In the genomic region with DNA sequence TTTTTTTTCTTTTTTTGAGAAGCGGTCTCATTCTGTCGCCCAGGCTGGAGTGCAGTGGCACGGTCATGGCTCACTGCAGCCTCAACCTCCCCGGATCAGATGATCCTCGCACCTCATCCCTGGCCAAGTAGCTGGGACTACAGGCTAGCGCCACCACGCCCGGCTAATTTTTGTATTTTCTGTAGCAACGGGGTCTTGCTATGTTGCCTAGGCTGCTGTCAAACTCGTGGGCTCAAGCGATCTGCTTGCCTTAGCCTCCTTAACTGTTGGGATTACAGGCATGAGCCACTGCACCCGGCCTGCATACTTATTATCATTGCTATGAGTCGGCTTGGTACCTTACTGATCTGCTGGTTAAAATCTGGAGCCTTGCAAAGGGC, we compare ENCODE assay signal across 1 cellular context.
TF ChIP-seq lines count a peak whose summit lies in the region.

No MANE protein-coding gene starts in this region.

TF ChIP-seq in IMR-90, 13 proteins besides CTCF, POLR2A, EP300 and RAD21:
- no peak for TF ChIP-seq CHD1 (IDR thresholded peaks at IDR 0.05; ENCODE audit: low read depth, low read length)
- no peak for TF ChIP-seq RFX5 (IDR thresholded peaks at IDR 0.05; ENCODE audit: low read depth, low read length)
- TF ChIP-seq RCOR1 (IDR thresholded peaks at IDR 0.05; ENCODE audit: insufficient replicate concordance, low read length) = no peak
- TF ChIP-seq CEBPB (IDR thresholded peaks at IDR 0.05; ENCODE audit: low read depth, low read length) = no peak
- TF ChIP-seq, protein P1, sequence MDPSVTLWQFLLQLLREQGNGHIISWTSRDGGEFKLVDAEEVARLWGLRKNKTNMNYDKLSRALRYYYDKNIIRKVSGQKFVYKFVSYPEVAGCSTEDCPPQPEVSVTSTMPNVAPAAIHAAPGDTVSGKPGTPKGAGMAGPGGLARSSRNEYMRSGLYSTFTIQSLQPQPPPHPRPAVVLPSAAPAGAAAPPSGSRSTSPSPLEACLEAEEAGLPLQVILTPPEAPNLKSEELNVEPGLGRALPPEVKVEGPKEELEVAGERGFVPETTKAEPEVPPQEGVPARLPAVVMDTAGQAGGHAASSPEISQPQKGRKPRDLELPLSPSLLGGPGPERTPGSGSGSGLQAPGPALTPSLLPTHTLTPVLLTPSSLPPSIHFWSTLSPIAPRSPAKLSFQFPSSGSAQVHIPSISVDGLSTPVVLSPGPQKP (IDR thresholded peaks at IDR 0.05; ENCODE audit: borderline replicate concordance, low read depth, low read length) = no peak
- no peak for TF ChIP-seq SMC3 (IDR thresholded peaks at IDR 0.05; ENCODE audit: low read depth, low read length)
- TF ChIP-seq MAFK (IDR thresholded peaks at IDR 0.05; ENCODE audit: low read depth, low read length) = no peak
- TF ChIP-seq NFE2L2 (IDR thresholded peaks at IDR 0.05; ENCODE audit: low read depth, low read length) = no peak
- no peak for TF ChIP-seq FOS (IDR thresholded peaks at IDR 0.05; ENCODE audit: low read depth, low read length)
- TF ChIP-seq, protein P2, sequence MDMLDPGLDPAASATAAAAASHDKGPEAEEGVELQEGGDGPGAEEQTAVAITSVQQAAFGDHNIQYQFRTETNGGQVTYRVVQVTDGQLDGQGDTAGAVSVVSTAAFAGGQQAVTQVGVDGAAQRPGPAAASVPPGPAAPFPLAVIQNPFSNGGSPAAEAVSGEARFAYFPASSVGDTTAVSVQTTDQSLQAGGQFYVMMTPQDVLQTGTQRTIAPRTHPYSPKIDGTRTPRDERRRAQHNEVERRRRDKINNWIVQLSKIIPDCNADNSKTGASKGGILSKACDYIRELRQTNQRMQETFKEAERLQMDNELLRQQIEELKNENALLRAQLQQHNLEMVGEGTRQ (IDR thresholded peaks at IDR 0.05; ENCODE audit: low read depth, low read length) = no peak
- TF ChIP-seq MXI1 (IDR thresholded peaks at IDR 0.05; ENCODE audit: borderline replicate concordance, low read depth, low read length) = no peak
- TF ChIP-seq MAZ (IDR thresholded peaks at IDR 0.05; ENCODE audit: borderline replicate concordance, low read depth, low read length) = no peak
- no peak for TF ChIP-seq BHLHE40 (IDR thresholded peaks at IDR 0.05; ENCODE audit: low read depth, low read length)
